ENCODE assay signal across 12 cellular contexts in the genomic region with DNA sequence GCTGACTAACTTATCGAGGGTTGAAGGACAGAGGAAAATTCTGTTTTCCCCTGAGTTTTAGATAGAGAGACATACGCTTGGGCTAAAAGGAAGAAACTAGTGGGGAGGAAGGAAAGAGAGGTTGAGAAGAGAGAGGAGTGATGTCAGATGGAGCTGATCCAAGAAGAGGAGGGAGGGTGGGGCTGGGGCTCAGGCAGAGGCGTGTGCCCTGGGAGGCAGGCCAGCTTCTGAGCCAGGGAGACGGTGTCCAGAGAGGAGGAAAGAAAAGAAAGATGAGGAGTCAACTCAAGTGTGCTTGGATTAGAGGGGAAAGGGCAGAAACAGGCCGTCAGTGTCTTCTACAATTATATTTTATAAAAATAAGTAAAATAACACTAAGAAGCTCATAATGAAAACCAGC. TPM values are rescaled to one million over a fixed set of nuclear protein-coding genes. Genes with fewer than 3 reads are reported as not detected.
DNase-seq lines count a peak whose midpoint lies in the region; ATAC-seq and TF ChIP-seq lines count a peak whose summit lies in the region.
"Had no signal": no experiment of that assay in that cellular context is flagged by ENCODE, and none has a peak within 500 bp of the region (broad histone marks: within the 10 kb centered on the region; RNA-seq: fewer than 3 reads in every experiment).

No MANE protein-coding gene starts in this region.

- H3K27me3 ChIP-seq in ascending aorta, result no peaks in the 10 kb centered on the region
- peaks cover 0 to 15% (median 3%) of the 10 kb centered on the region in 5 donors for H3K27me3 ChIP-seq in subcutaneous abdominal adipose tissue (ENCODE audit: control insufficient read depth in 5 of 5, insufficient read depth in 4 of 5, low read length in 5 of 5)
- H3K27me3 ChIP-seq: Peyer's patch had no signal

- H3K36me3 ChIP-seq in HEK293 (ENCODE audit: control insufficient read depth in 2 of 2, insufficient read depth in 1 of 2, low read length in 2 of 2) (no peaks in the 10 kb centered on the region), ascending aorta (no peaks in the 10 kb centered on the region), subcutaneous abdominal adipose tissue (ENCODE audit: control insufficient read depth in 5 of 5, insufficient read depth in 5 of 5, low read length in 5 of 5) (peaks cover 0 to 1% (median 0%) of the 10 kb centered on the region in 5 donors)
- H3K36me3 ChIP-seq: Peyer's patch had no signal

- POLR2A ChIA-PET in HEK293 (lab: Yijun Ruan, JAX), result interaction anchor here (0.6 kb wide), 2 partner anchors 32 to 83 kb away, joined by 3 to 7 read pairs; no protein-coding TSS in a partner anchor

- DNase-seq in ascending aorta (ENCODE audit: low spot score in 2 of 2) (peak in 1 of 2 donors; percentile 75), cardiac septum (ENCODE audit: low spot score) (peak; percentile 78), NCI-H2107 treated with DMSO at 0.1 percent for 48 hours (lab: John Stamatoyannopoulos, UW; ENCODE audit: unreplicated experiment) (no peak), T-helper 2 cell (no peak), NCI-H2171 treated with DMSO at 0.1 percent for 48 hours (lab: John Stamatoyannopoulos, UW) (no peak)
- DNase-seq: activated CD4-positive, alpha-beta memory T cell treated with anti-CD3 and anti-CD28 coated beads, Interleukin-2, amount 10 ng/mL, durations not matched to agents 7 days and 5 days; NCI-H1417; retina had no signal

- CTCF ChIA-PET in HEK293 (lab: Yijun Ruan, JAX), result no interaction called here

- H3K4me1 ChIP-seq in HEK293 (ENCODE audit: control insufficient read depth, insufficient read depth, low read length) (no peaks in the 10 kb centered on the region), ascending aorta (peaks cover 0 to 6% of the 10 kb centered on the region in 2 donors), subcutaneous abdominal adipose tissue (ENCODE audit: control insufficient read depth in 5 of 5, insufficient read depth in 5 of 5, low read length in 5 of 5) (peaks cover 8 to 69% (median 48%) of the 10 kb centered on the region in 5 donors)

- no peak for TF ChIP-seq CTCF in HEK293 (tag by site-specific recombination; IDR thresholded peaks at IDR 0.05)
- no peak for TF ChIP-seq CTCF in ascending aorta (IDR thresholded peaks at IDR 0.05)

- no peak overlapping the region for H3K9ac ChIP-seq in subcutaneous abdominal adipose tissue (ENCODE audit: low read length in 5 of 5)

- H3K27ac ChIP-seq in HEK293 (ENCODE audit: extremely low read depth, low read depth, low read length) (no peak overlapping the region), ascending aorta (peak overlapping the region; percentile 47 to 59), subcutaneous abdominal adipose tissue (ENCODE audit: low read depth, low read length) (peak overlapping the region; percentile 30)
- H3K27ac ChIP-seq: Peyer's patch had no signal

- ATAC-seq in GM18909 (IDR thresholded peaks at IDR 0.05; ENCODE audit: poor library complexity, unreplicated experiment), result no peak

- H3K4me3 ChIP-seq in HEK293 (ENCODE audit: low read depth, low read length), result no peak overlapping the region
- H3K4me3 ChIP-seq in ascending aorta, result no peak overlapping the region
- peak overlapping the region in 1 of 5 donors; percentile 32 for H3K4me3 ChIP-seq in subcutaneous abdominal adipose tissue (ENCODE audit: low read depth in 1 of 5, low read length in 5 of 5)
- H3K4me3 ChIP-seq: Peyer's patch had no signal

- H3K9me3 ChIP-seq in HEK293 (ENCODE audit: control insufficient read depth, insufficient read depth, low read depth, low read length), result no peaks in the 10 kb centered on the region
- no peaks in the 10 kb centered on the region for H3K9me3 ChIP-seq in ascending aorta
- no peaks in the 10 kb centered on the region for H3K9me3 ChIP-seq in subcutaneous abdominal adipose tissue (ENCODE audit: control insufficient read depth in 5 of 5, low read length in 5 of 5)
- H3K9me3 ChIP-seq: Peyer's patch had no signal

- intact Hi-C loops in ascending aorta (cut with DNase I), result loop anchor here (2.0 kb wide), 1 partner anchor 56 kb away; a partner anchor contains a TSS
- intact Hi-C loops in cardiac septum (cut with DNase I), result loop anchor here (2.0 to 10.0 kb wide), 2 partner anchors 44 to 118 kb away; no protein-coding TSS in a partner anchor

TF ChIP-seq in HEK293, 187 proteins besides CTCF, POLR2A, EP300 and RAD21:
- TF ChIP-seq ZBTB1 (tag by site-specific recombination; IDR thresholded peaks at IDR 0.05), result no peak
- TF ChIP-seq, protein P1, sequence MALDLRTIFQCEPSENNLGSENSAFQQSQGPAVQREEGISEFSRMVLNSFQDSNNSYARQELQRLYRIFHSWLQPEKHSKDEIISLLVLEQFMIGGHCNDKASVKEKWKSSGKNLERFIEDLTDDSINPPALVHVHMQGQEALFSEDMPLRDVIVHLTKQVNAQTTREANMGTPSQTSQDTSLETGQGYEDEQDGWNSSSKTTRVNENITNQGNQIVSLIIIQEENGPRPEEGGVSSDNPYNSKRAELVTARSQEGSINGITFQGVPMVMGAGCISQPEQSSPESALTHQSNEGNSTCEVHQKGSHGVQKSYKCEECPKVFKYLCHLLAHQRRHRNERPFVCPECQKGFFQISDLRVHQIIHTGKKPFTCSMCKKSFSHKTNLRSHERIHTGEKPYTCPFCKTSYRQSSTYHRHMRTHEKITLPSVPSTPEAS (tag by site-specific recombination; IDR thresholded peaks at IDR 0.05), result no peak
- TF ChIP-seq ZFHX2 (tag by site-specific recombination; conservative IDR thresholded peaks at IDR 0.05), result 0 out of 2 replicates have a peak, but pooled peaks have one; percentile 5
- TF ChIP-seq, protein P2, sequence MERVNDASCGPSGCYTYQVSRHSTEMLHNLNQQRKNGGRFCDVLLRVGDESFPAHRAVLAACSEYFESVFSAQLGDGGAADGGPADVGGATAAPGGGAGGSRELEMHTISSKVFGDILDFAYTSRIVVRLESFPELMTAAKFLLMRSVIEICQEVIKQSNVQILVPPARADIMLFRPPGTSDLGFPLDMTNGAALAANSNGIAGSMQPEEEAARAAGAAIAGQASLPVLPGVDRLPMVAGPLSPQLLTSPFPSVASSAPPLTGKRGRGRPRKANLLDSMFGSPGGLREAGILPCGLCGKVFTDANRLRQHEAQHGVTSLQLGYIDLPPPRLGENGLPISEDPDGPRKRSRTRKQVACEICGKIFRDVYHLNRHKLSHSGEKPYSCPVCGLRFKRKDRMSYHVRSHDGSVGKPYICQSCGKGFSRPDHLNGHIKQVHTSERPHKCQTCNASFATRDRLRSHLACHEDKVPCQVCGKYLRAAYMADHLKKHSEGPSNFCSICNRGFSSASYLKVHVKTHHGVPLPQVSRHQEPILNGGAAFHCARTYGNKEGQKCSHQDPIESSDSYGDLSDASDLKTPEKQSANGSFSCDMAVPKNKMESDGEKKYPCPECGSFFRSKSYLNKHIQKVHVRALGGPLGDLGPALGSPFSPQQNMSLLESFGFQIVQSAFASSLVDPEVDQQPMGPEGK (tag by site-specific recombination; IDR thresholded peaks at IDR 0.05), result peak; percentile 32; the same call in 1 of the 2 replicates
- peak; percentile 59; the same call in 1 of the 2 replicates for TF ChIP-seq ZNF335 (tag by site-specific recombination; conservative IDR thresholded peaks at IDR 0.05)
- TF ChIP-seq, protein P3, sequence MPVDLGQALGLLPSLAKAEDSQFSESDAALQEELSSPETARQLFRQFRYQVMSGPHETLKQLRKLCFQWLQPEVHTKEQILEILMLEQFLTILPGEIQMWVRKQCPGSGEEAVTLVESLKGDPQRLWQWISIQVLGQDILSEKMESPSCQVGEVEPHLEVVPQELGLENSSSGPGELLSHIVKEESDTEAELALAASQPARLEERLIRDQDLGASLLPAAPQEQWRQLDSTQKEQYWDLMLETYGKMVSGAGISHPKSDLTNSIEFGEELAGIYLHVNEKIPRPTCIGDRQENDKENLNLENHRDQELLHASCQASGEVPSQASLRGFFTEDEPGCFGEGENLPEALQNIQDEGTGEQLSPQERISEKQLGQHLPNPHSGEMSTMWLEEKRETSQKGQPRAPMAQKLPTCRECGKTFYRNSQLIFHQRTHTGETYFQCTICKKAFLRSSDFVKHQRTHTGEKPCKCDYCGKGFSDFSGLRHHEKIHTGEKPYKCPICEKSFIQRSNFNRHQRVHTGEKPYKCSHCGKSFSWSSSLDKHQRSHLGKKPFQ (tag by site-specific recombination; IDR thresholded peaks at IDR 0.05), result no peak
- TF ChIP-seq PRDM1 (tag by site-specific recombination; IDR thresholded peaks at IDR 0.05), result peak; percentile 30; the same call in 1 of the 2 replicates
- TF ChIP-seq ZNF658 (tag by site-specific recombination; IDR thresholded peaks at IDR 0.05), result no peak
- TF ChIP-seq, protein P4, sequence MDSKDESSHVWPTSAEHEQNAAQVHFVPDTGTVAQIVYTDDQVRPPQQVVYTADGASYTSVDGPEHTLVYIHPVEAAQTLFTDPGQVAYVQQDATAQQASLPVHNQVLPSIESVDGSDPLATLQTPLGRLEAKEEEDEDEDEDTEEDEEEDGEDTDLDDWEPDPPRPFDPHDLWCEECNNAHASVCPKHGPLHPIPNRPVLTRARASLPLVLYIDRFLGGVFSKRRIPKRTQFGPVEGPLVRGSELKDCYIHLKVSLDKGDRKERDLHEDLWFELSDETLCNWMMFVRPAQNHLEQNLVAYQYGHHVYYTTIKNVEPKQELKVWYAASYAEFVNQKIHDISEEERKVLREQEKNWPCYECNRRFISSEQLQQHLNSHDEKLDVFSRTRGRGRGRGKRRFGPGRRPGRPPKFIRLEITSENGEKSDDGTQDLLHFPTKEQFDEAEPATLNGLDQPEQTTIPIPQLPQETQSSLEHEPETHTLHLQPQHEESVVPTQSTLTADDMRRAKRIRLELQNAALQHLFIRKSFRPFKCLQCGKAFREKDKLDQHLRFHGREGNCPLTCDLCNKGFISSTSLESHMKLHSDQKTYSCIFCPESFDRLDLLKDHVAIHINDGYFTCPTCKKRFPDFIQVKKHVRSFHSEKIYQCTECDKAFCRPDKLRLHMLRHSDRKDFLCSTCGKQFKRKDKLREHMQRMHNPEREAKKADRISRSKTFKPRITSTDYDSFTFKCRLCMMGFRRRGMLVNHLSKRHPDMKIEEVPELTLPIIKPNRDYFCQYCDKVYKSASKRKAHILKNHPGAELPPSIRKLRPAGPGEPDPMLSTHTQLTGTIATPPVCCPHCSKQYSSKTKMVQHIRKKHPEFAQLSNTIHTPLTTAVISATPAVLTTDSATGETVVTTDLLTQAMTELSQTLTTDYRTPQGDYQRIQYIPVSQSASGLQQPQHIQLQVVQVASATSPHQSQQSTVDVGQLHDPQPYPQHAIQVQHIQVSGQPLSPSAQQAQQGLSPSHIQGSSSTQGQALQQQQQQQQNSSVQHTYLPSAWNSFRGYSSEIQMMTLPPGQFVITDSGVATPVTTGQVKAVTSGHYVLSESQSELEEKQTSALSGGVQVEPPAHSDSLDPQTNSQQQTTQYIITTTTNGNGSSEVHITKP (tag by site-specific recombination; IDR thresholded peaks at IDR 0.05), result peak; percentile 62
- no peak for TF ChIP-seq ZSCAN23 (tag by site-specific recombination; IDR thresholded peaks at IDR 0.05)

RNA-seq across cellular contexts. Expression of a gene that starts 56.2 kb away (rescaled TPM):
- total RNA-seq in ascending aorta (22.4 TPM), cardiac septum (11.1 TPM)
